In the genomic region with DNA sequence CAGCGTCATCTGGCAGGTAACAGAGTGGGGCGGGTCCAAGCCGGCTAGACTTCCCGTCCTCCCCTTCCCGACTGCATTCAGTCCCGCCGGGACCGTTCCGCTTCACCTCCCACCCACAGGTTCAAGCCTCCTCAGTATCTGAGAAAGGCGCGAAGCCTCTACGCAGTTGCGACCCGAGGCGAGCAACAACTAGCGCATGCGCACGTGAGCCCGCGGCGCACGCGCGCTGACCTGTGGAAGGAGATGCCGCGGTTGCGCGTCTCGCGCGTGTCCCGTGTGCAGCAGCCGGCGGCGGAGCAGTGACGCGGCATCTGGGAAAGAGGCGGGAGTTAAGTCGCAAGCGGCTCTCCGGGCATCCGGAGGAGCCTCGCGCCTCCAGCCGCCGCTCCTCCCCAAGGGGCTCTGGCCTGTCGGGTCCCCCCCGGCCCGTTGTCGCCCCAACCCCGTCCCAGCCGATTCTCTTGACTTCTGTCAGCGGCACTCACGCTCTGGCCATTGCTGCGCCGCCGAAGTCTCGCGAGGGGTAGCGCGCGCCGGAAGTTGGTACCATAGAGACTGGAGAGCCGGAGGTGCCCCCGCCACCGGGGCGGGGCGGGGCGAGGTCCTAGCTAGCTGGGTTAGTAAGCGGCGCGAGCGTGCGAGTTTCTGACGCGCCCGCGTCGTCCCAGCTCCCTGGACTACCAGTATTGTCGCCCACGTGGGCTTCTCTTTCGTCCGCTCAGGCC, we compare ENCODE assay signal across 8 cellular contexts. TPM values are rescaled to one million over a fixed set of nuclear protein-coding genes. Genes with fewer than 3 reads are reported as not detected.
A peak's percentile ranks its signal among the peaks of the same experiment; 100 is the strongest.
DNase-seq lines count a peak whose midpoint lies in the region; ATAC-seq and TF ChIP-seq lines count a peak whose summit lies in the region.

Gene THAP7, minus strand, starts transcription at position 518 of the 725 bp plus-strand sequence. Its CDS starts 207 bp downstream, at position 311.

- H3K36me3 ChIP-seq in SK-N-MC (ENCODE audit: insufficient read depth, low read length), result peaks cover 15% of the 10 kb centered on the region; the same call in 1 of the 2 replicates
- H3K36me3 ChIP-seq in gastroesophageal sphincter, result peaks cover 0 to 37% of the 10 kb centered on the region in 2 donors

- peak within 1 kb of the TSS; percentile 94 for H3K4me3 Mint-ChIP-seq in activated naive CD4-positive, alpha-beta T cell treated with anti-CD3 and anti-CD28 coated beads, Interleukin-2, amount 10 ng/mL, durations not matched to agents 7 days and 5 days

- no peaks in the 10 kb centered on the region for H3K9me3 Mint-ChIP-seq in activated naive CD4-positive, alpha-beta T cell treated with anti-CD3 and anti-CD28 coated beads, Interleukin-2, amount 10 ng/mL, durations not matched to agents 7 days and 5 days

- peaks cover 39% of the 10 kb centered on the region for H3K4me1 Mint-ChIP-seq in activated naive CD4-positive, alpha-beta T cell treated with anti-CD3 and anti-CD28 coated beads, Interleukin-2, amount 10 ng/mL, durations not matched to agents 7 days and 5 days

- no peaks in the 10 kb centered on the region for H3K27me3 ChIP-seq in gastroesophageal sphincter

- TF ChIP-seq CTCF in gastroesophageal sphincter (IDR thresholded peaks at IDR 0.05), result peak in 1 of 4 experiments; percentile 2

- H3K4me3 ChIP-seq in GM08714 (ENCODE audit: low read length), result peak within 1 kb of the TSS; percentile 89
- peak within 1 kb of the TSS; percentile 89 for H3K4me3 ChIP-seq in SK-N-MC
- peak within 1 kb of the TSS; percentile 74 to 75 for H3K4me3 ChIP-seq in gastroesophageal sphincter

- peak within 1 kb of the TSS; percentile 96 for H3K27ac Mint-ChIP-seq in activated naive CD4-positive, alpha-beta T cell treated with anti-CD3 and anti-CD28 coated beads, Interleukin-2, amount 10 ng/mL, durations not matched to agents 7 days and 5 days

- DNase-seq in NCI-H1048 (lab: John Stamatoyannopoulos, UW), result peak; percentile 90
- DNase-seq in SK-N-MC (ENCODE audit: low read depth, low spot score), result peak; percentile 68
- peak; percentile 98 for DNase-seq in activated naive CD4-positive, alpha-beta T cell treated with anti-CD3 and anti-CD28 coated beads, Interleukin-2, amount 10 ng/mL, durations not matched to agents 7 days and 5 days
- peak; percentile 50 for DNase-seq in non-pigmented ciliary epithelial cell (ENCODE audit: low read depth)
- DNase-seq in substantia nigra (lab: John Stamatoyannopoulos, UW), result peak; percentile 73 to 99 (median 94)

- H3K27ac ChIP-seq in SK-N-MC, result peak within 1 kb of the TSS; percentile 89
- peak within 1 kb of the TSS; percentile 93 to 98 (median 96) for H3K27ac ChIP-seq in gastroesophageal sphincter
- peak within 1 kb of the TSS; percentile 91 for H3K27ac ChIP-seq in substantia nigra (ENCODE audit: low read depth, low read length, poor library complexity, severe bottlenecking)

- CTCF ChIA-PET in activated naive CD4-positive, alpha-beta T cell treated with anti-CD3 and anti-CD28 coated beads, Interleukin-2, amount 10 ng/mL, durations not matched to agents 7 days and 5 days (lab: Charles Lee), result interaction anchor here (1.0 to 2.8 kb wide), 2 partner anchors 15 to 20 kb away, joined by 4 to 8 read pairs; partner anchors contain the start of gene LZTR1

- H3K9me3 ChIP-seq in SK-N-MC (ENCODE audit: low read depth, low read length), result no peaks in the 10 kb centered on the region
- no peaks in the 10 kb centered on the region for H3K9me3 ChIP-seq in gastroesophageal sphincter

- H3K36me3 Mint-ChIP-seq in activated naive CD4-positive, alpha-beta T cell treated with anti-CD3 and anti-CD28 coated beads, Interleukin-2, amount 10 ng/mL, durations not matched to agents 7 days and 5 days, result peaks cover 10% of the 10 kb centered on the region

- no peaks in the 10 kb centered on the region for H3K27me3 Mint-ChIP-seq in activated naive CD4-positive, alpha-beta T cell treated with anti-CD3 and anti-CD28 coated beads, Interleukin-2, amount 10 ng/mL, durations not matched to agents 7 days and 5 days

- peak within 1 kb of the TSS; percentile 86 for H3K9ac ChIP-seq in SK-N-MC (ENCODE audit: insufficient read length)

- peak; percentile 81 to 89 for TF ChIP-seq POLR2A in gastroesophageal sphincter (IDR thresholded peaks at IDR 0.05)

- no peak for TF ChIP-seq EP300 in gastroesophageal sphincter (IDR thresholded peaks at IDR 0.05)

- peaks cover 0 to 51% (median 25%) of the 10 kb centered on the region in 3 donors for H3K4me1 ChIP-seq in gastroesophageal sphincter

- WGBS in gastroesophageal sphincter (ENCODE audit: low coverage in 1 of 2), 2 donors, result no CpG with 5 or more reads among the region's 83 CpGs

- ATAC-seq in HG02588 (IDR thresholded peaks at IDR 0.05; ENCODE audit: unreplicated experiment) (peak; percentile 86), gastroesophageal sphincter (peak; percentile 97)

RNA-seq across cellular contexts. Expression of gene THAP7, which starts in this region (rescaled TPM):
- total RNA-seq in gastroesophageal sphincter, result 10 to 100 TPM; 38.5 to 49.0 (median 42.5) TPM

Comparison
In these comparisons a context has a peak if more than half of its experiments do, and no peak if none do; other contexts are left out.
1. Peak in every context shown above with its lines: DNase-seq, ATAC-seq, H3K4me3 ChIP-seq and H3K27ac ChIP-seq.